ENCODE assay signal across 13 cellular contexts in genomic region chr13:110339263-110339662, GRCh38. TPM values are rescaled to one million over a fixed set of nuclear protein-coding genes. Genes with fewer than 3 reads are reported as not detected.
DNase-seq lines count a peak whose midpoint lies in the region; ATAC-seq and TF ChIP-seq lines count a peak whose summit lies in the region.
"Had no signal": no experiment of that assay in that cellular context is flagged by ENCODE, and none has a peak within 500 bp of the region (broad histone marks: within the 10 kb centered on the region; RNA-seq: fewer than 3 reads in every experiment).

No MANE protein-coding gene starts in this region.

- H3K4me2 ChIP-seq in osteoblast (ENCODE audit: insufficient read depth, low read length), result no peak overlapping the region

- H3K36me3 ChIP-seq in esophagus squamous epithelium (no peaks in the 10 kb centered on the region), osteoblast (ENCODE audit: insufficient read depth, low read length) (peaks cover 40% of the 10 kb centered on the region), transverse colon (no peaks in the 10 kb centered on the region), right lobe of liver (no peaks in the 10 kb centered on the region)

- peaks cover 0 to 22% (median 0%) of the 10 kb centered on the region in 4 donors for H3K27me3 ChIP-seq in esophagus squamous epithelium
- no peaks in the 10 kb centered on the region for H3K27me3 ChIP-seq in osteoblast (ENCODE audit: insufficient read depth, low read length)
- H3K27me3 ChIP-seq in transverse colon, result no peaks in the 10 kb centered on the region
- H3K27me3 ChIP-seq in right lobe of liver, result no peaks in the 10 kb centered on the region
- H3K27me3 ChIP-seq: BLaER1 treated with 17β-estradiol and CSF1 and Interleukin-3, amounts not matched to agents 10 nM and 100 nM; SJCRH30 had no signal

- intact Hi-C loops in esophagus squamous epithelium (cut with DNase I) (no loop called here), transverse colon (cut with DNase I; ENCODE audit: low total_unique reads) (no loop called here), right lobe of liver (cut with DNase I) (no loop called here)

- no peaks in the 10 kb centered on the region for H3K27me3 Mint-ChIP-seq in WTC11 (ENCODE audit: low read depth)

- TF ChIP-seq CTCF in WTC11 (IDR thresholded peaks at IDR 0.05) (no peak), esophagus squamous epithelium (IDR thresholded peaks at IDR 0.05) (no peak), osteoblast (IDR thresholded peaks at IDR 0.05; ENCODE audit: extremely low read depth, low read depth, low read length) (no peak), transverse colon (IDR thresholded peaks at IDR 0.05) (no peak), right lobe of liver (IDR thresholded peaks at IDR 0.05) (no peak)

- H3K4me1 ChIP-seq in esophagus squamous epithelium, result peaks cover 0 to 87% (median 27%) of the 10 kb centered on the region in 3 donors
- H3K4me1 ChIP-seq in osteoblast (ENCODE audit: insufficient read depth, low read length), result peaks cover 29% of the 10 kb centered on the region
- H3K4me1 ChIP-seq in transverse colon, result peaks cover 24 to 87% (median 45%) of the 10 kb centered on the region in 4 donors
- H3K4me1 ChIP-seq in right lobe of liver, result no peaks in the 10 kb centered on the region
- H3K4me1 ChIP-seq: SJCRH30 had no signal

- DNase-seq in WTC11 (ENCODE audit: low spot score) (no peak), esophagus squamous epithelium (lab: John Stamatoyannopoulos, UW) (no peak), osteoblast (ENCODE audit: insufficient read length, low spot score, missing footprints) (no peak), transverse colon (no peak), AG08396 (ENCODE audit: low spot score) (no peak), SKM-1 treated with dmso at 0.1 percent for 144 hours (lab: John Stamatoyannopoulos, UW; ENCODE audit: unreplicated experiment) (no peak), right lobe of liver (no peak)
- DNase-seq: activated CD8-positive, alpha-beta T cell treated with anti-CD3 and anti-CD28 coated beads, Interleukin-2, amount 10 ng/mL, durations not matched to agents 7 days and 5 days; DND-41; glutamatergic neuron; NCI-H2029; SJCRH30 had no signal

- H3K9me3 ChIP-seq in esophagus squamous epithelium (no peaks in the 10 kb centered on the region), osteoblast (ENCODE audit: low read depth, low read length) (no peaks in the 10 kb centered on the region), transverse colon (no peaks in the 10 kb centered on the region), right lobe of liver (no peaks in the 10 kb centered on the region)

- peaks cover 4% of the 10 kb centered on the region for H3K9me3 Mint-ChIP-seq in WTC11

- in situ Hi-C loops in transverse colon (cut with MboI; ENCODE audit: low pct_ligation_motif_present in 1 of 4, low pct_unique_long_range_greater_than_20kb in 1 of 4, low sequenced_read_pairs in 3 of 4), result no loop called here

- 52 to 89% methylated on average over 6 of the region's 6 CpGs for WGBS in esophagus squamous epithelium, 2 donors
- 72 to 79% methylated on average over 6 of the region's 6 CpGs for WGBS in transverse colon (ENCODE audit: low coverage in 1 of 2), 2 donors
- 47% methylated on average over 3 of the region's 6 CpGs for WGBS in right lobe of liver (ENCODE audit: insufficient coverage, low coverage, low lambda C conversion rate, missing lambda C conversion rate)

- H3K27ac ChIP-seq in esophagus squamous epithelium (peak overlapping the region; percentile 74 to 90 (median 88)), osteoblast (ENCODE audit: low read depth, low read length) (peak overlapping the region; percentile 79), transverse colon (peak overlapping the region; percentile 84 to 87 (median 86)), right lobe of liver (no peak overlapping the region)
- H3K27ac ChIP-seq: SJCRH30 had no signal

- no peak overlapping the region for H3K4me3 ChIP-seq in esophagus squamous epithelium
- no peak overlapping the region for H3K4me3 ChIP-seq in osteoblast (ENCODE audit: insufficient read depth, low read length)
- no peak overlapping the region for H3K4me3 ChIP-seq in transverse colon
- H3K4me3 ChIP-seq in right lobe of liver, result no peak overlapping the region
- H3K4me3 ChIP-seq: SJCRH30 had no signal

- H4K20me1 ChIP-seq in osteoblast (ENCODE audit: insufficient read depth, low read length), result peaks cover 9% of the 10 kb centered on the region
- H4K20me1 ChIP-seq: BLaER1 treated with 17β-estradiol and CSF1 and Interleukin-3, amounts not matched to agents 10 nM and 100 nM had no signal

- 0 out of 2 replicates have a peak, but pooled peaks cover 3% of the 10 kb centered on the region for H3K36me3 Mint-ChIP-seq in WTC11

- no peak overlapping the region for H3K4me3 Mint-ChIP-seq in WTC11
- H3K4me3 Mint-ChIP-seq: activated CD8-positive, alpha-beta T cell treated with anti-CD3 and anti-CD28 coated beads, Interleukin-2, amount 10 ng/mL, durations not matched to agents 7 days and 5 days had no signal

- H3K79me2 ChIP-seq in osteoblast (ENCODE audit: insufficient read depth, low read length), result peaks cover 69% of the 10 kb centered on the region

- POLR2A ChIA-PET in WTC11 (lab: Charles Lee), result no interaction called here

- ATAC-seq in WTC11, result no peak
- no peak for ATAC-seq in right lobe of liver
- ATAC-seq: activated CD8-positive, alpha-beta T cell treated with anti-CD3 and anti-CD28 coated beads, Interleukin-2, amount 10 ng/mL, durations not matched to agents 7 days and 5 days had no signal

- CTCF ChIA-PET in WTC11 (lab: Charles Lee), result interaction anchor here (1.6 kb wide), 2 partner anchors 13 to 116 kb away, joined by 5 to 12 read pairs; no protein-coding TSS in a partner anchor

- H3K4me1 Mint-ChIP-seq in WTC11, result peaks cover 45% of the 10 kb centered on the region

- no peak for TF ChIP-seq EP300 in transverse colon (IDR thresholded peaks at IDR 0.05; ENCODE audit: low read depth)

- H3K27ac Mint-ChIP-seq in WTC11, result 0 out of 2 replicates have a peak overlapping the region, but pooled peaks have one; percentile 78
- H3K27ac Mint-ChIP-seq: activated CD8-positive, alpha-beta T cell treated with anti-CD3 and anti-CD28 coated beads, Interleukin-2, amount 10 ng/mL, durations not matched to agents 7 days and 5 days had no signal

- TF ChIP-seq POLR2A in esophagus squamous epithelium (IDR thresholded peaks at IDR 0.05) (no peak), transverse colon (IDR thresholded peaks at IDR 0.05) (no peak), right lobe of liver (IDR thresholded peaks at IDR 0.05) (no peak)

- no peak overlapping the region for H2AFZ ChIP-seq in osteoblast (ENCODE audit: low read length)

TF ChIP-seq in WTC11, 78 proteins besides CTCF, POLR2A, EP300 and RAD21:
- TF ChIP-seq ATF6 (CRISPR knock-in tag; IDR thresholded peaks at IDR 0.05) (no peak), GABPB1 (CRISPR knock-in tag; IDR thresholded peaks at IDR 0.05) (no peak), RORB (CRISPR knock-in tag; IDR thresholded peaks at IDR 0.05) (no peak), HMGXB4 (CRISPR knock-in tag; IDR thresholded peaks at IDR 0.05) (no peak), IRF2 (CRISPR knock-in tag; IDR thresholded peaks at IDR 0.05; ENCODE audit: borderline replicate concordance, low read depth) (no peak), HMGA2 (CRISPR knock-in tag; IDR thresholded peaks at IDR 0.05) (no peak)

RNA-seq across cellular contexts. Expression of gene COL4A2, which starts 32.2 kb away (rescaled TPM):
- total RNA-seq in WTC11 (2021) (102 to 109 TPM (median 106 TPM) in 3 replicates), esophagus squamous epithelium (100 to 1,000 TPM in 1 of 4 donors, 10 to 100 TPM in 3; 11.9 to 102 (median 43.5) TPM), osteoblast (267 and 291 TPM in 2 replicates), transverse colon (100 to 1,000 TPM in 2 of 4 donors, 10 to 100 TPM in 2; 75.1 to 322 (median 115) TPM), right lobe of liver (10 to 100 TPM in 5 of 6 experiments, 1 to 10 TPM in 1; 8.4 to 65.8 (median 42.5) TPM)
- total RNA-seq: activated CD8-positive, alpha-beta T cell treated with anti-CD3 and anti-CD28 coated beads, Interleukin-2, amount 10 ng/mL, durations not matched to agents 7 days and 5 days had no signal

RNA-seq across cellular contexts. Expression of gene COL4A1, which starts 32.3 kb away (rescaled TPM):
- 75.0 to 89.6 TPM (median 82.3 TPM) in 3 replicates for total RNA-seq in WTC11 (2021)
- total RNA-seq in esophagus squamous epithelium, result 10 to 100 TPM in 3 of 4 donors, 1 to 10 TPM in 1; 8.9 to 97.1 (median 40.2) TPM
- 412 and 433 TPM in 2 replicates for total RNA-seq in osteoblast
- total RNA-seq in transverse colon, result 100 to 1,000 TPM in 2 of 4 donors, 10 to 100 TPM in 2; 46.4 to 180 (median 99.2) TPM
- 10 to 100 TPM in 5 of 6 experiments, 1 to 10 TPM in 1; 8.0 to 89.8 (median 41.1) TPM for total RNA-seq in right lobe of liver
- total RNA-seq: activated CD8-positive, alpha-beta T cell treated with anti-CD3 and anti-CD28 coated beads, Interleukin-2, amount 10 ng/mL, durations not matched to agents 7 days and 5 days had no signal

Comparison
In these comparisons a context has a peak if more than half of its experiments do, and no peak if none do; other contexts are left out.
1. H3K27ac ChIP-seq: peak in esophagus squamous epithelium (4 of 4), osteoblast (single experiment) and transverse colon (4 of 4); none in right lobe of liver (0 of 3).